ENCODE assay signal across 25 cellular contexts in the genomic region with DNA sequence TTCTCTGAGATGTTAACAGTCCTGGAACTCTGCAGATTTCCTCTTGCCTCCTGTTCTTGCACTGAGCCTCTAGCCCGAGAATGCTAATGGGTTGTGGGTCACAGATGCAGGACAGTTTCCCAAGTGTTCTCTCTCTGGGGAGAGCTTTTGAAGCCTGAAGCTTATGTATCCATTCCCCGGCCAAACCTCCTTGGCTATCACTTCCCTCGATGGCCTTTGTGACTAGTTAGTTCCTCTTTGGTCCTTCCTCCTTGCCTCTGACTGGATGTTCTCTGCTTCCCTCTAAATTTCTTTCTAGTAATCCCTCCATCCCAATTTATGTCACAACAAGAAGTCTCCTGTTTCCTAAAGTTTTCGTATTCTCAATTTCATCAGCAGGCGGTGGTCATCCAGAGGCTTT. TPM values are rescaled to one million over a fixed set of nuclear protein-coding genes. Genes with fewer than 3 reads are reported as not detected.
DNase-seq lines count a peak whose midpoint lies in the region; ATAC-seq, FAIRE-seq and TF ChIP-seq lines count a peak whose summit lies in the region.
"Had no signal": no experiment of that assay in that cellular context is flagged by ENCODE, and none has a peak within 500 bp of the region (broad histone marks: within the 10 kb centered on the region; RNA-seq: fewer than 3 reads in every experiment).

No MANE protein-coding gene starts in this region.

- no peak overlapping the region for H3K4me2 ChIP-seq in hepatocyte
- H3K4me2 ChIP-seq: BLaER1, GM23338, KMS-11 had no signal

- FAIRE-seq in RCC 7860 (lab: Jason Lieb, UNC), result no peak
- FAIRE-seq: GM12891, GM19239, HepG2 had no signal

- H2AFZ ChIP-seq in hepatocyte, result no peak overlapping the region
- H2AFZ ChIP-seq: GM23338 had no signal

- WGBS in hepatocyte (ENCODE audit: low lambda C conversion rate, missing lambda C conversion rate), result 93% methylated on average over 5 of the region's 5 CpGs

- no peaks in the 10 kb centered on the region for H3K9me2 ChIP-seq in hepatocyte (replicated peaks; ENCODE audit: insufficient read depth)

- no peaks in the 10 kb centered on the region for H3K4me1 ChIP-seq in hepatocyte (ENCODE audit: insufficient read depth)
- H3K4me1 ChIP-seq: BLaER1 had no signal

- no peak overlapping the region for H3K4me3 ChIP-seq in hepatocyte
- H3K4me3 ChIP-seq: BLaER1, GM23338 had no signal

- H3K9me3 ChIP-seq in hepatocyte (ENCODE audit: low read depth), result no peaks in the 10 kb centered on the region
- H3K9me3 ChIP-seq: BLaER1 had no signal

- H4K20me1 ChIP-seq in hepatocyte (ENCODE audit: insufficient read depth, poor library complexity, severe bottlenecking), result no peaks in the 10 kb centered on the region
- H4K20me1 ChIP-seq: BLaER1 had no signal

- no peaks in the 10 kb centered on the region for H3K36me3 ChIP-seq in hepatocyte (replicated peaks; ENCODE audit: insufficient read depth, low read depth)
- H3K36me3 ChIP-seq: BLaER1 had no signal

- H3K27ac ChIP-seq in hepatocyte, result no peak overlapping the region
- H3K27ac ChIP-seq: BLaER1, KMS-11 had no signal

- ATAC-seq in HG02852 (IDR thresholded peaks at IDR 0.05; ENCODE audit: unreplicated experiment) (no peak), HG03175 (IDR thresholded peaks at IDR 0.05; ENCODE audit: unreplicated experiment) (no peak)
- ATAC-seq: GM23338, HepG2 had no signal

- DNase-seq in GDM1 (lab: John Stamatoyannopoulos, UW) (peak; percentile 27), MV-4-11 (lab: John Stamatoyannopoulos, UW) (peak; percentile 64), SKM-1 treated with dmso at 0.1 percent for 144 hours (lab: John Stamatoyannopoulos, UW; ENCODE audit: unreplicated experiment) (peak; percentile 27), medulla oblongata (ENCODE audit: extremely low spot score) (peak; percentile 13), hepatocyte (ENCODE audit: low spot score) (no peak), RCC 7860 (ENCODE audit: low spot score) (no peak)
- DNase-seq: CD8-positive, alpha-beta memory T cell; DMS53; EL; HCEC 1CT; NCI-H1105; NCI-H2081 treated with DMSO at 0.1 percent for 48 hours; NCI-H510A; NCI-H748 treated with DMSO at 0.1 percent for 48 hours; NK-92 treated with Interleukin-12 subunit alpha and Interleukin-12 subunit beta, amount 100 ng/mL, for 24 hours; T-helper 1 cell had no signal

- H3K79me2 ChIP-seq in hepatocyte, result no peaks in the 10 kb centered on the region

- H3K27me3 ChIP-seq in hepatocyte, result no peaks in the 10 kb centered on the region
- H3K27me3 ChIP-seq: BLaER1 had no signal

- TF ChIP-seq CTCF in hepatocyte (IDR thresholded peaks at IDR 0.05; ENCODE audit: poor library complexity), result no peak

RNA-seq across cellular contexts. Expression of a gene that starts 27.4 kb away (rescaled TPM):
- 0.72 and 1.1 TPM in 2 replicates for total RNA-seq in hepatocyte
- 0.38 and 1.0 TPM in 2 replicates for polyA plus RNA-seq in hepatocyte
- total RNA-seq: CD8-positive, alpha-beta memory T cell; HepG2; M059J had no signal
- polyA plus RNA-seq: CD8-positive, alpha-beta memory T cell; HepG2 had no signal

Comparison
In these comparisons a context has a peak if more than half of its experiments do, and no peak if none do; other contexts are left out.
1. DNase-seq: peak in GDM1 (single experiment), MV-4-11 (single experiment), SKM-1 treated with dmso at 0.1 percent for 144 hours (single experiment) and medulla oblongata (single experiment); none in hepatocyte (single experiment) and RCC 7860 (single experiment).